23 cellular contexts compared by ENCODE assay signal in the genomic region with DNA sequence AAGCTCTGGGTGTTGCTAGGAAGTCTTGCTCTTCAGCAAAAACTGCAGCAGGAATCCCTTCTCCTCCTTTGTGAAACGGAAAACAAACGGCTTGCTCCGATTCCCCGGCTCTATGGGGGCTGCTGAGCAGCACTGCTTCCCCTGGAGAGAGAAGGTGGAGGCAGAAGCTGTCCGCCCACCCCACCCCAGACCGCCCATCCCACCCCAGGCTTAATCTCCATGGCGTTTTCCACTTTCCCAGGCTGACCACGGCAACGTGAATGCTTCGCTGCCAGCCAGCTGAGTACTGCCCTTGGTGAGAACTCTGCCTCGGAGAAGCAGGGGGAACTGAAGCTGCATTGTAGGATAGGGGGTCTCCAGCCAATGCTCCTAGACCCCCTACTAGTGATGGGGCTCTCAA.
A peak's percentile ranks its signal among the peaks of the same experiment; 100 is the strongest.
DNase-seq lines count a peak whose midpoint lies in the region; ATAC-seq, FAIRE-seq and TF ChIP-seq lines count a peak whose summit lies in the region.
"Had no signal": no experiment of that assay in that cellular context is flagged by ENCODE, and none has a peak within 500 bp of the region (broad histone marks: within the 10 kb centered on the region; RNA-seq: fewer than 3 reads in every experiment).

No MANE protein-coding gene starts in this region.

- no peak for DNase-seq in activated CD4-positive, alpha-beta T cell treated with anti-CD3 and anti-CD28 coated beads for 36 hours
- no peak for DNase-seq in activated CD4-positive, alpha-beta T cell treated with anti-CD3 and anti-CD28 coated beads, Interleukin-2, amount 50 U/mL, for 48 hours
- DNase-seq in GM12892 (ENCODE audit: insufficient read length), result no peak
- peak in 1 of 61 donors; percentile 13 for DNase-seq in caudate nucleus (lab: John Stamatoyannopoulos, UW)
- no peak for DNase-seq in retinal pigment epithelial cell (ENCODE audit: low read depth)
- DNase-seq in T-helper 2 cell treated with Interferon-gamma antibody and Interleukin-4, amounts not matched to agents 5 μg/mL and 100 μg/mL, for 36 hours (ENCODE audit: low spot score), result no peak
- no peak for DNase-seq in SW 1271 (lab: John Stamatoyannopoulos, UW)
- DNase-seq in activated CD4-positive, alpha-beta T cell treated with anti-CD3 and anti-CD28 coated beads for 1 hour, result no peak
- DNase-seq: AML-193; effector CD8-positive, alpha-beta T cell; gastrocnemius medialis; islet precursor cell; lower lobe of right lung; naive B cell; NCI-H1417; NCI-H510A treated with DMSO at 0.1 percent for 48 hours; stimulated activated CD4-positive, alpha-beta T cell treated with anti-CD3 and anti-CD28 coated beads, Interleukin-2, amount 100 ng/mL, for 48 hours; T-helper 9 cell; upper lobe of right lung had no signal

- peak; percentile 74 for FAIRE-seq in GM12892 (lab: Jason Lieb, UNC)
- FAIRE-seq: HepG2 had no signal

- peak overlapping the region; percentile 23 for H3K4me3 ChIP-seq in retinal pigment epithelial cell (ENCODE audit: low read length)
- H3K4me3 ChIP-seq: gastrocnemius medialis, lower lobe of right lung, upper lobe of right lung had no signal

- TF ChIP-seq POLR2A in GM12892 (IDR thresholded peaks at IDR 0.05; ENCODE audit: low read depth, low read length), result no peak; the same call in 1 of the 2 replicates

- TF ChIP-seq CTCF in retinal pigment epithelial cell (conservative IDR thresholded peaks at IDR 0.05; ENCODE audit: low read depth, low read length), result no peak

- POLR2A ChIA-PET in activated CD4-positive, alpha-beta T cell treated with anti-CD3 and anti-CD28 coated beads for 36 hours (lab: Charles Lee), result no interaction called here

- no peaks in the 10 kb centered on the region for H3K9me3 Mint-ChIP-seq in activated CD4-positive, alpha-beta T cell treated with anti-CD3 and anti-CD28 coated beads for 36 hours (ENCODE audit: low read depth)
- no peaks in the 10 kb centered on the region for H3K9me3 Mint-ChIP-seq in T-helper 2 cell treated with Interferon-gamma antibody and Interleukin-4, amounts not matched to agents 5 μg/mL and 100 μg/mL, for 36 hours
- H3K9me3 Mint-ChIP-seq: central memory CD8-positive, alpha-beta T cell; naive B cell had no signal

- H3K4me1 Mint-ChIP-seq in activated CD4-positive, alpha-beta T cell treated with anti-CD3 and anti-CD28 coated beads for 36 hours, result peaks cover 61% of the 10 kb centered on the region
- H3K4me1 Mint-ChIP-seq in T-helper 2 cell treated with Interferon-gamma antibody and Interleukin-4, amounts not matched to agents 5 μg/mL and 100 μg/mL, for 36 hours (ENCODE audit: low read depth), result peaks cover 28% of the 10 kb centered on the region

- H3K4me3 Mint-ChIP-seq in activated CD4-positive, alpha-beta T cell treated with anti-CD3 and anti-CD28 coated beads for 36 hours, result no peak overlapping the region
- H3K4me3 Mint-ChIP-seq in T-helper 2 cell treated with Interferon-gamma antibody and Interleukin-4, amounts not matched to agents 5 μg/mL and 100 μg/mL, for 36 hours, result no peak overlapping the region
- H3K4me3 Mint-ChIP-seq: central memory CD8-positive, alpha-beta T cell had no signal

- H3K27ac Mint-ChIP-seq in activated CD4-positive, alpha-beta T cell treated with anti-CD3 and anti-CD28 coated beads for 36 hours, result peak overlapping the region; percentile 14
- H3K27ac Mint-ChIP-seq in T-helper 2 cell treated with Interferon-gamma antibody and Interleukin-4, amounts not matched to agents 5 μg/mL and 100 μg/mL, for 36 hours, result no peak overlapping the region

- no peaks in the 10 kb centered on the region for H3K27me3 Mint-ChIP-seq in activated CD4-positive, alpha-beta T cell treated with anti-CD3 and anti-CD28 coated beads for 36 hours
- no peaks in the 10 kb centered on the region for H3K27me3 Mint-ChIP-seq in T-helper 2 cell treated with Interferon-gamma antibody and Interleukin-4, amounts not matched to agents 5 μg/mL and 100 μg/mL, for 36 hours (ENCODE audit: low read depth)
- H3K27me3 Mint-ChIP-seq: central memory CD8-positive, alpha-beta T cell; naive B cell had no signal

- intact Hi-C loops in activated CD4-positive, alpha-beta T cell treated with anti-CD3 and anti-CD28 coated beads for 36 hours (cut with DNase I, micrococcal nuclease), result loop anchor here (2.0 kb wide), 2 partner anchors 18 to 20 kb away; no protein-coding TSS in a partner anchor

- H3K36me3 Mint-ChIP-seq in activated CD4-positive, alpha-beta T cell treated with anti-CD3 and anti-CD28 coated beads for 36 hours (ENCODE audit: low read depth), result peaks cover 12% of the 10 kb centered on the region
- H3K36me3 Mint-ChIP-seq in T-helper 2 cell treated with Interferon-gamma antibody and Interleukin-4, amounts not matched to agents 5 μg/mL and 100 μg/mL, for 36 hours (ENCODE audit: low read depth), result peaks cover 30% of the 10 kb centered on the region

- ATAC-seq in activated CD4-positive, alpha-beta T cell treated with anti-CD3 and anti-CD28 coated beads for 36 hours, result no peak
- ATAC-seq: gastrocnemius medialis, HepG2, lower lobe of right lung, upper lobe of right lung had no signal

- H3K27ac ChIP-seq in caudate nucleus (ENCODE audit: low read depth, low read length), result peak overlapping the region; percentile 2
- H3K27ac ChIP-seq: 22Rv1, esophagus muscularis mucosa, gastrocnemius medialis, lower lobe of right lung, upper lobe of right lung had no signal

- CTCF ChIA-PET in activated CD4-positive, alpha-beta T cell treated with anti-CD3 and anti-CD28 coated beads for 36 hours (lab: Charles Lee), result interaction anchor here (0.7 to 1.3 kb wide), 8 partner anchors 9 to 84 kb away, joined by 3 to 4 read pairs (median 3); no protein-coding TSS in a partner anchor
